ENCODE assay signal across 9 cellular contexts in the genomic region with DNA sequence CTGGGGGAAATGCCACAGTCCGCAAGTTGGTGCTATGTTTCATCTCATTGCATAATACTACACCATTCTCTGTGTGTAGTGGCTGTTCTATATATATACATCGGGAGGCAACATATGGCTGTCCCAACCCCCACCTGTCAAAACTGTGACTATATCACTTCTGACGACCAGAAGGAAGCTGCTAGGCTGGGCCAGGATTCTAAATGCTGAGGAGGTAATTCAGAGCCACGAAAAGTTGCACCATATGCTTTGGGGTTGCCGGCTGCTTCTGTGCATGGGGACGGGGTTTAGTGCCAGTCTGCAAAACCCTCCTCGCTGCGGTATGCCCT. TPM values are rescaled to one million over a fixed set of nuclear protein-coding genes. Genes with fewer than 3 reads are reported as not detected.
A peak's percentile ranks its signal among the peaks of the same experiment; 100 is the strongest.
DNase-seq lines count a peak whose midpoint lies in the region; ATAC-seq and TF ChIP-seq lines count a peak whose summit lies in the region.
"Had no signal": no experiment of that assay in that cellular context is flagged by ENCODE, and none has a peak within 500 bp of the region (broad histone marks: within the 10 kb centered on the region; RNA-seq: fewer than 3 reads in every experiment).

No MANE protein-coding gene starts in this region.

- H3K27me3 Mint-ChIP-seq in activated CD4-positive, alpha-beta memory T cell treated with anti-CD3 and anti-CD28 coated beads, Interleukin-2, amount 10 ng/mL, durations not matched to agents 7 days and 5 days = no peaks in the 10 kb centered on the region
- H3K27me3 Mint-ChIP-seq in natural killer cell (ENCODE audit: low read depth in 2 of 2) = no peaks in the 10 kb centered on the region

- CTCF ChIA-PET in activated CD4-positive, alpha-beta memory T cell treated with anti-CD3 and anti-CD28 coated beads, Interleukin-2, amount 10 ng/mL, durations not matched to agents 7 days and 5 days (lab: Charles Lee) = interaction anchor here (0.9 to 3.4 kb wide), 5 partner anchors 10 to 248 kb away, joined by 3 to 15 read pairs (median 4); partner anchors contain the start of gene MSH2

- intact Hi-C loops in natural killer cell (cut with micrococcal nuclease) = no loop called here

- DNase-seq in DMS 273 treated with DMSO at 0.1 percent for 48 hours (lab: John Stamatoyannopoulos, UW) (peak; percentile 82), Kasumi-1 (lab: John Stamatoyannopoulos, UW) (peak; percentile 83 to 84), natural killer cell (no peak), NCI-H128 (lab: John Stamatoyannopoulos, UW; ENCODE audit: unreplicated experiment) (no peak)
- DNase-seq in activated CD4-positive, alpha-beta memory T cell treated with anti-CD3 and anti-CD28 coated beads, Interleukin-2, amount 10 ng/mL, durations not matched to agents 7 days and 5 days = peak; percentile 17
- DNase-seq: effector CD8-positive, alpha-beta T cell had no signal

- TF ChIP-seq CTCF in natural killer cell (IDR thresholded peaks at IDR 0.05) = no peak

- peak overlapping the region; percentile 61 for H3K27ac Mint-ChIP-seq in activated CD4-positive, alpha-beta memory T cell treated with anti-CD3 and anti-CD28 coated beads, Interleukin-2, amount 10 ng/mL, durations not matched to agents 7 days and 5 days
- H3K27ac Mint-ChIP-seq in natural killer cell = peak overlapping the region; percentile 86 to 93

- no peaks in the 10 kb centered on the region for H3K36me3 Mint-ChIP-seq in activated CD4-positive, alpha-beta memory T cell treated with anti-CD3 and anti-CD28 coated beads, Interleukin-2, amount 10 ng/mL, durations not matched to agents 7 days and 5 days (ENCODE audit: low read depth)
- H3K36me3 Mint-ChIP-seq in natural killer cell = no peaks in the 10 kb centered on the region

- H3K4me1 Mint-ChIP-seq in activated CD4-positive, alpha-beta memory T cell treated with anti-CD3 and anti-CD28 coated beads, Interleukin-2, amount 10 ng/mL, durations not matched to agents 7 days and 5 days = peaks cover 34% of the 10 kb centered on the region
- peaks cover 35% of the 10 kb centered on the region in 2 donors for H3K4me1 Mint-ChIP-seq in natural killer cell

- no peak for ATAC-seq in natural killer cell
- no peak for ATAC-seq in HG03520 (IDR thresholded peaks at IDR 0.05; ENCODE audit: unreplicated experiment)
- no peak for ATAC-seq in GM18517 (IDR thresholded peaks at IDR 0.05; ENCODE audit: unreplicated experiment)
- no peak for ATAC-seq in GM21528 (IDR thresholded peaks at IDR 0.05; ENCODE audit: low FRiP score, unreplicated experiment)

- no peaks in the 10 kb centered on the region for H3K9me3 Mint-ChIP-seq in activated CD4-positive, alpha-beta memory T cell treated with anti-CD3 and anti-CD28 coated beads, Interleukin-2, amount 10 ng/mL, durations not matched to agents 7 days and 5 days
- H3K9me3 Mint-ChIP-seq in natural killer cell = no peaks in the 10 kb centered on the region

- H3K4me3 Mint-ChIP-seq in activated CD4-positive, alpha-beta memory T cell treated with anti-CD3 and anti-CD28 coated beads, Interleukin-2, amount 10 ng/mL, durations not matched to agents 7 days and 5 days = peak overlapping the region; percentile 68
- H3K4me3 Mint-ChIP-seq in natural killer cell = peak overlapping the region; percentile 95

- POLR2A ChIA-PET in activated CD4-positive, alpha-beta memory T cell treated with anti-CD3 and anti-CD28 coated beads, Interleukin-2, amount 10 ng/mL, durations not matched to agents 7 days and 5 days (lab: Charles Lee) = interaction anchor here (1.0 to 3.4 kb wide), 6 partner anchors 11 to 262 kb away, joined by 3 to 18 read pairs (median 7); partner anchors contain the start of genes MSH2 and MSH6

RNA-seq across cellular contexts. Expression of gene KCNK12, which starts 50.5 kb away (rescaled TPM):
- under 1 TPM; 0.25 to 0.28 TPM for total RNA-seq in activated CD4-positive, alpha-beta memory T cell treated with anti-CD3 and anti-CD28 coated beads, Interleukin-2, amount 10 ng/mL, durations not matched to agents 7 days and 5 days
- total RNA-seq in natural killer cell = under 1 TPM; 0.26 to 0.54 (median 0.50) TPM

Comparison
In these comparisons a context has a peak if more than half of its experiments do, and no peak if none do; other contexts are left out.
1. DNase-seq: peak in DMS 273 treated with DMSO at 0.1 percent for 48 hours (single experiment), Kasumi-1 (2 of 2) and activated CD4-positive, alpha-beta memory T cell treated with anti-CD3 and anti-CD28 coated beads, Interleukin-2, amount 10 ng/mL, durations not matched to agents 7 days and 5 days (single experiment); none in natural killer cell (single experiment) and NCI-H128 (single experiment).